In the genomic region with DNA sequence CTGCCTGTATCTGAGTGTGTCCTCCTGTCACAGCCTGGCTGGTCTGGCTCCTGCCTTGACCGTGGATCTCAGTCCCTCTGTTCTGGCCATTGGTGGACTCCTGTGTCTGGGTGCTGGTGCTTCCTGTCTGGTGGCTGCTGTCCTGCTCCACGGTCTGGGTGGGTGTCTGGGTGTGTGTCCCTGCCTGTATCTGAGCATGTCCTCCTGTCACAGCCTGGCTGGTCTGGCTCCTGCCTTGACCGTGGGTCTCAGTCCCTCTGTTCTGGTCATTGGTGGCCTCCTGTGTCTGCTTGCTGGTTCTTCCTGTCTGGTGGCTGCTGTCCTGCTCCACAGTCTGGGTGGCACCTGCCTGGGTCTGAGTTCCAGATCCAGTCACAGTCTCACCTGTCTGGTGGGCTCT, we compare ENCODE assay signal across 32 cellular contexts. TPM values are rescaled to one million over a fixed set of nuclear protein-coding genes. Genes with fewer than 3 reads are reported as not detected.
"Had no signal": no experiment of that assay in that cellular context is flagged by ENCODE, and none has a peak within 500 bp of the region (broad histone marks: within the 10 kb centered on the region; RNA-seq: fewer than 3 reads in every experiment).

No MANE protein-coding gene starts in this region.

- H3K4me1 ChIP-seq: gastrocnemius medialis, heart right ventricle, left ventricle myocardium inferior, psoas muscle, stomach, vagina had no signal

- H3K9me3 Mint-ChIP-seq: type B pancreatic cell had no signal

- FAIRE-seq: endothelial cell of umbilical vein had no signal

- H3K9me3 ChIP-seq: gastrocnemius medialis, heart right ventricle, left ventricle myocardium inferior, psoas muscle, spleen, stomach, thoracic aorta, vagina had no signal

- H3K27me3 ChIP-seq: gastrocnemius medialis, stomach, vagina had no signal

- H3K27me3 Mint-ChIP-seq: type B pancreatic cell had no signal

- H3K4me3 Mint-ChIP-seq: endodermal cell, naive B cell, nephron progenitor cell, type B pancreatic cell had no signal

- H3K4me3 ChIP-seq: coronary artery, gastrocnemius medialis, heart right ventricle, left ventricle myocardium inferior, lung, psoas muscle, spleen, stomach, thoracic aorta, vagina had no signal

- H3K36me3 ChIP-seq: gastrocnemius medialis, heart right ventricle, left ventricle myocardium inferior, spleen, stomach, thoracic aorta, vagina had no signal

- H3K4me1 Mint-ChIP-seq: endodermal cell, naive B cell, nephron progenitor cell had no signal

- ATAC-seq: gastrocnemius medialis, psoas muscle had no signal

- H3K36me3 Mint-ChIP-seq: naive B cell, type B pancreatic cell had no signal

- DNase-seq: effector CD4-positive, alpha-beta T cell; endodermal cell; erythroblast; gastrocnemius medialis; heart right ventricle; hypothalamus; islet precursor cell; left ventricle myocardium inferior; mesenchymal stem cell; midbrain; naive B cell; nephron progenitor cell; psoas muscle; spleen; stimulated activated CD4-positive, alpha-beta T cell treated with anti-CD3 and anti-CD28 coated beads, Interleukin-15, amount 100 ng/mL, for 24 hours; stimulated activated CD4-positive, alpha-beta T cell treated with anti-CD3 and anti-CD28 coated beads, Interleukin-1b, Interleukin-23, amount 100 ng/mL, for 48 hours; stimulated activated CD4-positive, alpha-beta T cell treated with anti-CD3 and anti-CD28 coated beads, Interleukin-4, amount 100 ng/mL, for 24 hours; stimulated activated naive CD4-positive, alpha-beta T cell; stomach; substantia nigra had no signal

- H3K27ac Mint-ChIP-seq: endodermal cell, naive B cell, nephron progenitor cell, type B pancreatic cell had no signal

- H3K27ac ChIP-seq: coronary artery, gastrocnemius medialis, heart right ventricle, left ventricle myocardium inferior, psoas muscle, stomach, thoracic aorta, vagina had no signal

RNA-seq across cellular contexts. Expression of a gene that starts 4.0 kb away (rescaled TPM):
- total RNA-seq: chondrocyte, dermis microvascular lymphatic vessel endothelial cell, endodermal cell, endothelial cell of umbilical vein, fibroblast of villous mesenchyme, gastrocnemius medialis, heart right ventricle, left ventricle myocardium inferior, lung, osteoblast, psoas muscle, sciatic nerve, skeletal muscle tissue, spleen, thoracic aorta had no signal
- polyA plus RNA-seq: endothelial cell of umbilical vein had no signal

RNA-seq across cellular contexts. Expression of a gene that starts 50.2 kb away (rescaled TPM):
- total RNA-seq: chondrocyte, dermis microvascular lymphatic vessel endothelial cell, endodermal cell, endothelial cell of umbilical vein, fibroblast of villous mesenchyme, gastrocnemius medialis, heart right ventricle, left ventricle myocardium inferior, lung, osteoblast, psoas muscle, sciatic nerve, skeletal muscle tissue, vagina had no signal
- polyA plus RNA-seq: endothelial cell of umbilical vein, heart right ventricle, lung, psoas muscle, spleen had no signal
